11 cellular contexts compared by ENCODE assay signal in genomic region chr3:105876745-105877624, GRCh38. TPM values are rescaled to one million over a fixed set of nuclear protein-coding genes. Genes with fewer than 3 reads are reported as not detected.
A peak's percentile ranks its signal among the peaks of the same experiment; 100 is the strongest.
DNase-seq lines count a peak whose midpoint lies in the region; ATAC-seq and TF ChIP-seq lines count a peak whose summit lies in the region.
"Had no signal": no experiment of that assay in that cellular context is flagged by ENCODE, and none has a peak within 500 bp of the region (broad histone marks: within the 10 kb centered on the region; RNA-seq: fewer than 3 reads in every experiment).

No MANE protein-coding gene starts in this region.

- TF ChIP-seq POLR2A in suprapubic skin (IDR thresholded peaks at IDR 0.05): no peak

- H4K8ac ChIP-seq in H9 (replicated peaks; ENCODE audit: insufficient read length, low read depth, low read length): no peak overlapping the region

- peaks cover 20% of the 10 kb centered on the region for H3K4me1 Mint-ChIP-seq in T-helper 2 cell treated with Interferon-gamma antibody and Interleukin-4, amounts not matched to agents 5 μg/mL and 100 μg/mL, for 36 hours (ENCODE audit: low read depth)
- H3K4me1 Mint-ChIP-seq in H9: peaks cover 5 to 9% of the 10 kb centered on the region in 2 experiments
- H3K4me1 Mint-ChIP-seq in mesothelial cell of epicardium: peaks cover 14% of the 10 kb centered on the region

- H2BK120ac ChIP-seq in H9 (ENCODE audit: low read depth, low read length, poor library complexity, severe bottlenecking): no peak overlapping the region

- H3T11ph ChIP-seq in H9 (ENCODE audit: low read length): no peak overlapping the region

- TF ChIP-seq EP300 in suprapubic skin (IDR thresholded peaks at IDR 0.05): no peak

- ATAC-seq in GM21447 (IDR thresholded peaks at IDR 0.05; ENCODE audit: unreplicated experiment) (peak; percentile 55), HG03025 (IDR thresholded peaks at IDR 0.05; ENCODE audit: low FRiP score, unreplicated experiment) (no peak)

- no peak overlapping the region for H3K56ac ChIP-seq in H9 (ENCODE audit: insufficient read length, low read depth, low read length)

- no peak overlapping the region for H2BK12ac ChIP-seq in H9 (ENCODE audit: insufficient read length, low read depth, low read length)

- H3K9me3 ChIP-seq in mucosa of stomach (ENCODE audit: control insufficient read depth, low read length) (no peaks in the 10 kb centered on the region), H9 (ENCODE audit: control insufficient read depth, low read depth, low read length) (no peaks in the 10 kb centered on the region), suprapubic skin (no peaks in the 10 kb centered on the region)

- H3K23ac ChIP-seq in H9 (ENCODE audit: insufficient read length, low read depth, low read length): no peak overlapping the region

- TF ChIP-seq CTCF in GM12865 (IDR thresholded peaks at IDR 0.05; ENCODE audit: insufficient read depth, low read depth, low read length, missing control alignments): no peak
- TF ChIP-seq CTCF in H9 (conservative IDR thresholded peaks at IDR 0.05): no peak
- no peak for TF ChIP-seq CTCF in mesothelial cell of epicardium (IDR thresholded peaks at IDR 0.05; ENCODE audit: unreplicated experiment)
- TF ChIP-seq CTCF in suprapubic skin (IDR thresholded peaks at IDR 0.05): no peak

- H3K27me3 ChIP-seq in mucosa of stomach (ENCODE audit: control insufficient read depth, insufficient read depth, low read length): no peaks in the 10 kb centered on the region
- H3K27me3 ChIP-seq in H9 (ENCODE audit: insufficient read depth, low read length): no peaks in the 10 kb centered on the region
- H3K27me3 ChIP-seq in suprapubic skin: no peaks in the 10 kb centered on the region

- H3K79me1 ChIP-seq in H9 (ENCODE audit: insufficient read depth, low read depth, low read length, poor library complexity, severe bottlenecking): no peaks in the 10 kb centered on the region

- no peak overlapping the region for H2AFZ ChIP-seq in H9 (ENCODE audit: low read length)

- H3K14ac ChIP-seq in H9 (ENCODE audit: insufficient read depth, low read length): no peak overlapping the region

- peak overlapping the region; percentile 63 for H3K4me3 Mint-ChIP-seq in T-helper 2 cell treated with Interferon-gamma antibody and Interleukin-4, amounts not matched to agents 5 μg/mL and 100 μg/mL, for 36 hours
- no peak overlapping the region for H3K4me3 Mint-ChIP-seq in H9
- no peak overlapping the region for H3K4me3 Mint-ChIP-seq in mesothelial cell of epicardium

- H3K9ac ChIP-seq in mucosa of stomach (ENCODE audit: low read length): peak overlapping the region; percentile 25
- no peak overlapping the region for H3K9ac ChIP-seq in H9 (ENCODE audit: extremely low read depth, insufficient read length, low read length)

- DNase-seq in GM12865 (ENCODE audit: low read depth) (peak; percentile 16), H9 (no peak), mesothelial cell of epicardium (ENCODE audit: low spot score in 2 of 2, unreplicated experiment in 2 of 2) (no peak), suprapubic skin (ENCODE audit: low spot score in 2 of 2) (no peak)
- DNase-seq in T-helper 2 cell treated with Interferon-gamma antibody and Interleukin-4, amounts not matched to agents 5 μg/mL and 100 μg/mL, for 36 hours (ENCODE audit: low spot score): no peak
- DNase-seq: cortex of kidney, EL, GOT3 had no signal

- peak overlapping the region; percentile 6 for H3K27ac Mint-ChIP-seq in T-helper 2 cell treated with Interferon-gamma antibody and Interleukin-4, amounts not matched to agents 5 μg/mL and 100 μg/mL, for 36 hours
- H3K27ac Mint-ChIP-seq in H9: no peak overlapping the region; a peak in 1 of 7 replicates
- no peak overlapping the region for H3K27ac Mint-ChIP-seq in mesothelial cell of epicardium

- no peaks in the 10 kb centered on the region for H4K20me1 ChIP-seq in H9 (ENCODE audit: control insufficient read depth, insufficient read depth, insufficient read length)

- no peak overlapping the region for H2BK15ac ChIP-seq in H9 (ENCODE audit: low read depth, low read length)

- no peaks in the 10 kb centered on the region for H3K9me3 Mint-ChIP-seq in T-helper 2 cell treated with Interferon-gamma antibody and Interleukin-4, amounts not matched to agents 5 μg/mL and 100 μg/mL, for 36 hours
- H3K9me3 Mint-ChIP-seq in H9 (no peaks in the 10 kb centered on the region), mesothelial cell of epicardium (no peaks in the 10 kb centered on the region)

- no CpG with 5 or more reads among the region's 2 CpGs for WGBS in H9 (ENCODE audit: extremely low coverage, insufficient read length, low lambda C conversion rate)
- 48% methylated on average over 2 of the region's 2 CpGs for WGBS in suprapubic skin

- H3K27ac ChIP-seq in H9 (ENCODE audit: insufficient read length, low read depth, low read length) (no peak overlapping the region), suprapubic skin (no peak overlapping the region)

- H4K5ac ChIP-seq in H9 (ENCODE audit: insufficient read length, low read depth, low read length): no peak overlapping the region

- H3K23me2 ChIP-seq in H9 (ENCODE audit: insufficient read length, low read depth, low read length, poor library complexity, severe bottlenecking): no peaks in the 10 kb centered on the region

- no peak overlapping the region for H3K4ac ChIP-seq in H9 (ENCODE audit: low read depth, low read length)

- H3K4me1 ChIP-seq in mucosa of stomach (ENCODE audit: control insufficient read depth, insufficient read depth, low read length): peaks cover 12% of the 10 kb centered on the region
- no peaks in the 10 kb centered on the region for H3K4me1 ChIP-seq in H9 (ENCODE audit: insufficient read depth, low read length)
- H3K4me1 ChIP-seq in suprapubic skin: peaks cover 5% of the 10 kb centered on the region

- no peaks in the 10 kb centered on the region for H3K36me3 Mint-ChIP-seq in T-helper 2 cell treated with Interferon-gamma antibody and Interleukin-4, amounts not matched to agents 5 μg/mL and 100 μg/mL, for 36 hours (ENCODE audit: low read depth)
- H3K36me3 Mint-ChIP-seq in H9 (ENCODE audit: insufficient read depth in 1 of 3, low read depth in 3 of 3) (no peaks in the 10 kb centered on the region), mesothelial cell of epicardium (no peaks in the 10 kb centered on the region)

- H3K4me2 ChIP-seq in H9 (ENCODE audit: insufficient read depth, insufficient read length, low read length): no peak overlapping the region

- no peak overlapping the region for H3K18ac ChIP-seq in H9 (ENCODE audit: insufficient read length, low read depth, low read length)

- no peaks in the 10 kb centered on the region for H3K79me2 ChIP-seq in H9 (ENCODE audit: insufficient read depth, low read length)

- no peak overlapping the region for H2AK5ac ChIP-seq in H9 (ENCODE audit: insufficient read length, low read length)

- H2BK5ac ChIP-seq in H9 (ENCODE audit: insufficient read length, low read length): no peak overlapping the region

- no peaks in the 10 kb centered on the region for H3K36me3 ChIP-seq in mucosa of stomach (ENCODE audit: control insufficient read depth, insufficient read depth, low read length)
- no peaks in the 10 kb centered on the region for H3K36me3 ChIP-seq in suprapubic skin

- H2BK20ac ChIP-seq in H9 (ENCODE audit: low read depth, low read length, poor library complexity, severe bottlenecking): no peak overlapping the region

- no peaks in the 10 kb centered on the region for H3K27me3 Mint-ChIP-seq in T-helper 2 cell treated with Interferon-gamma antibody and Interleukin-4, amounts not matched to agents 5 μg/mL and 100 μg/mL, for 36 hours (ENCODE audit: low read depth)
- H3K27me3 Mint-ChIP-seq in H9 (ENCODE audit: low read depth) (no peaks in the 10 kb centered on the region), mesothelial cell of epicardium (ENCODE audit: low read depth) (no peaks in the 10 kb centered on the region)

- no peak overlapping the region for H3K4me3 ChIP-seq in GM12865 (ENCODE audit: low read depth, low read length)
- H3K4me3 ChIP-seq in mucosa of stomach (ENCODE audit: low read length): no peak overlapping the region
- H3K4me3 ChIP-seq in suprapubic skin: no peak overlapping the region

- H4K91ac ChIP-seq in H9 (ENCODE audit: insufficient read length, low read depth, low read length): no peak overlapping the region

RNA-seq across cellular contexts. Expression of gene CBLB, which starts 8.2 kb away (rescaled TPM):
- total RNA-seq in H9 (2021) (22.4 and 25.7 TPM in 2 replicates), mesothelial cell of epicardium (101 to 116 TPM (median 108 TPM) in 3 replicates), suprapubic skin (10 to 100 TPM; 16.8 to 43.8 (median 25.2) TPM)
